ENCODE assay signal across 1 cellular context in the genomic region with DNA sequence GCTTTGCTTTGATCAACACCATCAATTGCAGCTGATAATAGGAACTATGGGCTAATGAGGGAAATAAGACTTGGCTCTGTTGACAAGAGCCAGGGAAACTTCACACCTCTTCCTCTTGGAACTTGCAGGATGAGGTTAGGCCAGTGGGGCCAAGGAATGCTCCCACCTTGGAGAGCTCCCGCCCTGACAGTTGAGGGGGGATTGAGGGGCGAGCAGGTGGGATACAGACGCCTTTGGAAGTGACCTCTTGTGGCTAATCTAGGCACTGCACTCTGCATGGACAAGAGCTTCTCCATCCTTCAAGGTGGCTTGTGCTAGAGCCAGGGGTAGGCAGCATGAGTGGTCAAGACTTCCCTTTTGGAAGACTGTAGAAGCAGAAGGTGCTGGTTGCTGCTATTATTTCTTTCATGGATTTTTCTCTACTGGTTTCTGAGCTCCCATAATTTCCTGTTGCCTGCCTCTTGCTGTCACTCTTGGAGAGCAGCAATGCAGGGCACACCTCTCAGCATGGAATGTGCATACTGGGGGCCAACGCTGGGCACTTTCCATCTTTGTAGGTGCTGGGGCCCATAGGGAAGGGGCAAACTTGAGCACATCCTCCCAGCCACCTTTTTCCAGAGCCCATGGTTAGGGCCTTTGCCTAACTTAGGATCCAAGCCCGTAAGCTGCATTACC.
TF ChIP-seq lines count a peak whose summit lies in the region.

No MANE protein-coding gene starts in this region.

TF ChIP-seq in WTC11, 78 proteins besides CTCF, POLR2A, EP300 and RAD21 (continued from another document and continues in another):
- TF ChIP-seq ZNF263 (CRISPR knock-in tag; IDR thresholded peaks at IDR 0.05; ENCODE audit: low read depth), result no peak
- TF ChIP-seq, protein P1, sequence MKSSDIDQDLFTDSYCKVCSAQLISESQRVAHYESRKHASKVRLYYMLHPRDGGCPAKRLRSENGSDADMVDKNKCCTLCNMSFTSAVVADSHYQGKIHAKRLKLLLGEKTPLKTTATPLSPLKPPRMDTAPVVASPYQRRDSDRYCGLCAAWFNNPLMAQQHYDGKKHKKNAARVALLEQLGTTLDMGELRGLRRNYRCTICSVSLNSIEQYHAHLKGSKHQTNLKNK (CRISPR knock-in tag; IDR thresholded peaks at IDR 0.05), result no peak
- TF ChIP-seq FOXK1 (CRISPR knock-in tag; IDR thresholded peaks at IDR 0.05), result peak; percentile 74
- TF ChIP-seq, protein P2, sequence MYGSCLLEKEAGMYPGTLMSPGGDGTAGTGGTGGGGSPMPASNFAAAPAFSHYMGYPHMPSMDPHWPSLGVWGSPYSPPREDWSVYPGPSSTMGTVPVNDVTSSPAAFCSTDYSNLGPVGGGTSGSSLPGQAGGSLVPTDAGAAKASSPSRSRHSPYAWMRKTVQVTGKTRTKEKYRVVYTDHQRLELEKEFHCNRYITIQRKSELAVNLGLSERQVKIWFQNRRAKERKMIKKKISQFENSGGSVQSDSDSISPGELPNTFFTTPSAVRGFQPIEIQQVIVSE (CRISPR knock-in tag; IDR thresholded peaks at IDR 0.05; ENCODE audit: borderline replicate concordance), result no peak
- no peak for TF ChIP-seq MYBL2 (CRISPR knock-in tag; IDR thresholded peaks at IDR 0.05)
- TF ChIP-seq, protein P3, sequence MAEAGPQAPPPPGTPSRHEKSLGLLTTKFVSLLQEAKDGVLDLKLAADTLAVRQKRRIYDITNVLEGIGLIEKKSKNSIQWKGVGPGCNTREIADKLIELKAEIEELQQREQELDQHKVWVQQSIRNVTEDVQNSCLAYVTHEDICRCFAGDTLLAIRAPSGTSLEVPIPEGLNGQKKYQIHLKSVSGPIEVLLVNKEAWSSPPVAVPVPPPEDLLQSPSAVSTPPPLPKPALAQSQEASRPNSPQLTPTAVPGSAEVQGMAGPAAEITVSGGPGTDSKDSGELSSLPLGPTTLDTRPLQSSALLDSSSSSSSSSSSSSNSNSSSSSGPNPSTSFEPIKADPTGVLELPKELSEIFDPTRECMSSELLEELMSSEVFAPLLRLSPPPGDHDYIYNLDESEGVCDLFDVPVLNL (CRISPR knock-in tag; IDR thresholded peaks at IDR 0.05; ENCODE audit: borderline replicate concordance, low read depth), result peak; percentile 61; the same call in 1 of the 2 replicates
- TF ChIP-seq TEAD1 (CRISPR knock-in tag; IDR thresholded peaks at IDR 0.05), result peak; percentile 76
- TF ChIP-seq NR3C1 (CRISPR knock-in tag; conservative IDR thresholded peaks at IDR 0.05; ENCODE audit: low read depth), result no peak; the same call in 1 of the 2 replicates
- no peak for TF ChIP-seq ZBTB21 (CRISPR knock-in tag; IDR thresholded peaks at IDR 0.05; ENCODE audit: borderline replicate concordance)
- 0 out of 2 replicates have a peak, but pooled peaks have one; percentile 23 for TF ChIP-seq FOXP4 (CRISPR knock-in tag; IDR thresholded peaks at IDR 0.05)
- TF ChIP-seq SMAD3 (CRISPR knock-in tag; IDR thresholded peaks at IDR 0.05; ENCODE audit: borderline replicate concordance), result no peak; the same call in 1 of the 2 replicates
- no peak for TF ChIP-seq CBFB (CRISPR knock-in tag; IDR thresholded peaks at IDR 0.05; ENCODE audit: low read depth)
- TF ChIP-seq, protein P4, sequence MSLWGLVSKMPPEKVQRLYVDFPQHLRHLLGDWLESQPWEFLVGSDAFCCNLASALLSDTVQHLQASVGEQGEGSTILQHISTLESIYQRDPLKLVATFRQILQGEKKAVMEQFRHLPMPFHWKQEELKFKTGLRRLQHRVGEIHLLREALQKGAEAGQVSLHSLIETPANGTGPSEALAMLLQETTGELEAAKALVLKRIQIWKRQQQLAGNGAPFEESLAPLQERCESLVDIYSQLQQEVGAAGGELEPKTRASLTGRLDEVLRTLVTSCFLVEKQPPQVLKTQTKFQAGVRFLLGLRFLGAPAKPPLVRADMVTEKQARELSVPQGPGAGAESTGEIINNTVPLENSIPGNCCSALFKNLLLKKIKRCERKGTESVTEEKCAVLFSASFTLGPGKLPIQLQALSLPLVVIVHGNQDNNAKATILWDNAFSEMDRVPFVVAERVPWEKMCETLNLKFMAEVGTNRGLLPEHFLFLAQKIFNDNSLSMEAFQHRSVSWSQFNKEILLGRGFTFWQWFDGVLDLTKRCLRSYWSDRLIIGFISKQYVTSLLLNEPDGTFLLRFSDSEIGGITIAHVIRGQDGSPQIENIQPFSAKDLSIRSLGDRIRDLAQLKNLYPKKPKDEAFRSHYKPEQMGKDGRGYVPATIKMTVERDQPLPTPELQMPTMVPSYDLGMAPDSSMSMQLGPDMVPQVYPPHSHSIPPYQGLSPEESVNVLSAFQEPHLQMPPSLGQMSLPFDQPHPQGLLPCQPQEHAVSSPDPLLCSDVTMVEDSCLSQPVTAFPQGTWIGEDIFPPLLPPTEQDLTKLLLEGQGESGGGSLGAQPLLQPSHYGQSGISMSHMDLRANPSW (CRISPR knock-in tag; conservative IDR thresholded peaks at IDR 0.05; ENCODE audit: low read depth), result no peak
- TF ChIP-seq, protein P5, sequence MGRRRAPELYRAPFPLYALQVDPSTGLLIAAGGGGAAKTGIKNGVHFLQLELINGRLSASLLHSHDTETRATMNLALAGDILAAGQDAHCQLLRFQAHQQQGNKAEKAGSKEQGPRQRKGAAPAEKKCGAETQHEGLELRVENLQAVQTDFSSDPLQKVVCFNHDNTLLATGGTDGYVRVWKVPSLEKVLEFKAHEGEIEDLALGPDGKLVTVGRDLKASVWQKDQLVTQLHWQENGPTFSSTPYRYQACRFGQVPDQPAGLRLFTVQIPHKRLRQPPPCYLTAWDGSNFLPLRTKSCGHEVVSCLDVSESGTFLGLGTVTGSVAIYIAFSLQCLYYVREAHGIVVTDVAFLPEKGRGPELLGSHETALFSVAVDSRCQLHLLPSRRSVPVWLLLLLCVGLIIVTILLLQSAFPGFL (CRISPR knock-in tag; IDR thresholded peaks at IDR 0.05; ENCODE audit: borderline replicate concordance), result no peak
- no peak for TF ChIP-seq ZNF423 (CRISPR knock-in tag; IDR thresholded peaks at IDR 0.05)
- no peak for TF ChIP-seq ZNF396 (CRISPR knock-in tag; IDR thresholded peaks at IDR 0.05; ENCODE audit: borderline replicate concordance)
- TF ChIP-seq, protein P6, sequence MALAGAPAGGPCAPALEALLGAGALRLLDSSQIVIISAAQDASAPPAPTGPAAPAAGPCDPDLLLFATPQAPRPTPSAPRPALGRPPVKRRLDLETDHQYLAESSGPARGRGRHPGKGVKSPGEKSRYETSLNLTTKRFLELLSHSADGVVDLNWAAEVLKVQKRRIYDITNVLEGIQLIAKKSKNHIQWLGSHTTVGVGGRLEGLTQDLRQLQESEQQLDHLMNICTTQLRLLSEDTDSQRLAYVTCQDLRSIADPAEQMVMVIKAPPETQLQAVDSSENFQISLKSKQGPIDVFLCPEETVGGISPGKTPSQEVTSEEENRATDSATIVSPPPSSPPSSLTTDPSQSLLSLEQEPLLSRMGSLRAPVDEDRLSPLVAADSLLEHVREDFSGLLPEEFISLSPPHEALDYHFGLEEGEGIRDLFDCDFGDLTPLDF (CRISPR knock-in tag; IDR thresholded peaks at IDR 0.05), result no peak
- peak; percentile 73; the same call in 1 of the 2 replicates for TF ChIP-seq TEAD4 (CRISPR knock-in tag; IDR thresholded peaks at IDR 0.05)
- TF ChIP-seq HMGXB4 (CRISPR knock-in tag; IDR thresholded peaks at IDR 0.05), result peak; percentile 32; the same call in 1 of the 2 replicates
- TF ChIP-seq ZSCAN18 (CRISPR knock-in tag; IDR thresholded peaks at IDR 0.05), result no peak
- TF ChIP-seq RORB (CRISPR knock-in tag; IDR thresholded peaks at IDR 0.05), result no peak
- no peak for TF ChIP-seq E2F5 (CRISPR knock-in tag; IDR thresholded peaks at IDR 0.05)
- TF ChIP-seq ZNF317 (CRISPR knock-in tag; IDR thresholded peaks at IDR 0.05; ENCODE audit: borderline replicate concordance, low read depth), result no peak
- TF ChIP-seq GTF2I (CRISPR knock-in tag; conservative IDR thresholded peaks at IDR 0.05), result no peak
- no peak for TF ChIP-seq MXD4 (CRISPR knock-in tag; IDR thresholded peaks at IDR 0.05; ENCODE audit: borderline replicate concordance)
- TF ChIP-seq ZNF416 (CRISPR knock-in tag; IDR thresholded peaks at IDR 0.05), result no peak
- TF ChIP-seq, protein P7, sequence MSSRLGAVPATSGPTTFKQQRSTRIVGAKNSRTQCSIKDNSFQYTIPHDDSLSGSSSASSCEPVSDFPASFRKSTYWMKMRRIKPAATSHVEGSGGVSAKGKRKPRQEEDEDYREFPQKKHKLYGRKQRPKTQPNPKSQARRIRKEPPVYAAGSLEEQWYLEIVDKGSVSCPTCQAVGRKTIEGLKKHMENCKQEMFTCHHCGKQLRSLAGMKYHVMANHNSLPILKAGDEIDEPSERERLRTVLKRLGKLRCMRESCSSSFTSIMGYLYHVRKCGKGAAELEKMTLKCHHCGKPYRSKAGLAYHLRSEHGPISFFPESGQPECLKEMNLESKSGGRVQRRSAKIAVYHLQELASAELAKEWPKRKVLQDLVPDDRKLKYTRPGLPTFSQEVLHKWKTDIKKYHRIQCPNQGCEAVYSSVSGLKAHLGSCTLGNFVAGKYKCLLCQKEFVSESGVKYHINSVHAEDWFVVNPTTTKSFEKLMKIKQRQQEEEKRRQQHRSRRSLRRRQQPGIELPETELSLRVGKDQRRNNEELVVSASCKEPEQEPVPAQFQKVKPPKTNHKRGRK (CRISPR knock-in tag; IDR thresholded peaks at IDR 0.05; ENCODE audit: borderline replicate concordance), result no peak
- TF ChIP-seq CREM (CRISPR knock-in tag; IDR thresholded peaks at IDR 0.05), result no peak
- no peak for TF ChIP-seq KAT7 (CRISPR knock-in tag; IDR thresholded peaks at IDR 0.05; ENCODE audit: borderline replicate concordance)
- no peak for TF ChIP-seq GRHL2 (CRISPR knock-in tag; IDR thresholded peaks at IDR 0.05; ENCODE audit: insufficient replicate concordance, severe bottlenecking)
- TF ChIP-seq ATF1 (CRISPR knock-in tag; IDR thresholded peaks at IDR 0.05), result no peak
- TF ChIP-seq, protein P8, sequence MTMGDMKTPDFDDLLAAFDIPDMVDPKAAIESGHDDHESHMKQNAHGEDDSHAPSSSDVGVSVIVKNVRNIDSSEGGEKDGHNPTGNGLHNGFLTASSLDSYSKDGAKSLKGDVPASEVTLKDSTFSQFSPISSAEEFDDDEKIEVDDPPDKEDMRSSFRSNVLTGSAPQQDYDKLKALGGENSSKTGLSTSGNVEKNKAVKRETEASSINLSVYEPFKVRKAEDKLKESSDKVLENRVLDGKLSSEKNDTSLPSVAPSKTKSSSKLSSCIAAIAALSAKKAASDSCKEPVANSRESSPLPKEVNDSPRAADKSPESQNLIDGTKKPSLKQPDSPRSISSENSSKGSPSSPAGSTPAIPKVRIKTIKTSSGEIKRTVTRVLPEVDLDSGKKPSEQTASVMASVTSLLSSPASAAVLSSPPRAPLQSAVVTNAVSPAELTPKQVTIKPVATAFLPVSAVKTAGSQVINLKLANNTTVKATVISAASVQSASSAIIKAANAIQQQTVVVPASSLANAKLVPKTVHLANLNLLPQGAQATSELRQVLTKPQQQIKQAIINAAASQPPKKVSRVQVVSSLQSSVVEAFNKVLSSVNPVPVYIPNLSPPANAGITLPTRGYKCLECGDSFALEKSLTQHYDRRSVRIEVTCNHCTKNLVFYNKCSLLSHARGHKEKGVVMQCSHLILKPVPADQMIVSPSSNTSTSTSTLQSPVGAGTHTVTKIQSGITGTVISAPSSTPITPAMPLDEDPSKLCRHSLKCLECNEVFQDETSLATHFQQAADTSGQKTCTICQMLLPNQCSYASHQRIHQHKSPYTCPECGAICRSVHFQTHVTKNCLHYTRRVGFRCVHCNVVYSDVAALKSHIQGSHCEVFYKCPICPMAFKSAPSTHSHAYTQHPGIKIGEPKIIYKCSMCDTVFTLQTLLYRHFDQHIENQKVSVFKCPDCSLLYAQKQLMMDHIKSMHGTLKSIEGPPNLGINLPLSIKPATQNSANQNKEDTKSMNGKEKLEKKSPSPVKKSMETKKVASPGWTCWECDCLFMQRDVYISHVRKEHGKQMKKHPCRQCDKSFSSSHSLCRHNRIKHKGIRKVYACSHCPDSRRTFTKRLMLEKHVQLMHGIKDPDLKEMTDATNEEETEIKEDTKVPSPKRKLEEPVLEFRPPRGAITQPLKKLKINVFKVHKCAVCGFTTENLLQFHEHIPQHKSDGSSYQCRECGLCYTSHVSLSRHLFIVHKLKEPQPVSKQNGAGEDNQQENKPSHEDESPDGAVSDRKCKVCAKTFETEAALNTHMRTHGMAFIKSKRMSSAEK (CRISPR knock-in tag; IDR thresholded peaks at IDR 0.05; ENCODE audit: borderline replicate concordance), result no peak
